Comparison of ENCODE assay signal across 3 cellular contexts in genomic region chr2:66366619-66367018, GRCh38.
TF ChIP-seq lines count a peak whose summit lies in the region.

No MANE protein-coding gene starts in this region.

TF ChIP-seq in HepG2, 621 proteins besides CTCF, POLR2A, EP300 and RAD21:
- TF ChIP-seq ZNF292 (CRISPR knock-in tag; IDR thresholded peaks at IDR 0.05; ENCODE audit: borderline replicate concordance, low read depth) (no peak), NFE2L2 (IDR thresholded peaks at IDR 0.05; ENCODE audit: low read length) (peak; percentile 76), ZNF274 (CRISPR knock-in tag; IDR thresholded peaks at IDR 0.05) (no peak), MAFF (IDR thresholded peaks at IDR 0.05; ENCODE audit: low read depth, low read length) (peak; percentile 68), FOSL1 (CRISPR knock-in tag; IDR thresholded peaks at IDR 0.05; ENCODE audit: borderline replicate concordance) (no peak), MAFK (conservative IDR thresholded peaks at IDR 0.05 in 1 of 2, IDR thresholded peaks at IDR 0.05 in 1 of 2; ENCODE audit: low read length in 2 of 2) (peak; percentile 73 to 88)
TF ChIP-seq in HepG2: peak in this region for 3.

TF ChIP-seq in IMR-90, 13 proteins besides CTCF, POLR2A, EP300 and RAD21:
- no peak for TF ChIP-seq MAZ (IDR thresholded peaks at IDR 0.05; ENCODE audit: borderline replicate concordance, low read depth, low read length)
- no peak for TF ChIP-seq RFX5 (IDR thresholded peaks at IDR 0.05; ENCODE audit: low read depth, low read length)
- TF ChIP-seq RCOR1 (IDR thresholded peaks at IDR 0.05; ENCODE audit: insufficient replicate concordance, low read length) = no peak
- TF ChIP-seq MAFK (IDR thresholded peaks at IDR 0.05; ENCODE audit: low read depth, low read length) = peak; percentile 67
- peak; percentile 66 for TF ChIP-seq NFE2L2 (IDR thresholded peaks at IDR 0.05; ENCODE audit: low read depth, low read length)
TF ChIP-seq in IMR-90: peak in this region for 2.

TF ChIP-seq in H1, 55 proteins besides CTCF, POLR2A, EP300 and RAD21:
- TF ChIP-seq RXRA (IDR thresholded peaks at IDR 0.05; ENCODE audit: insufficient read depth, low read depth, low read length) = no peak
- TF ChIP-seq MAFK (IDR thresholded peaks at IDR 0.05; ENCODE audit: low read depth, low read length) = 0 out of 2 replicates have a peak, but pooled peaks have one; percentile 27
- no peak for TF ChIP-seq PHF8 (conservative IDR thresholded peaks at IDR 0.05; ENCODE audit: low read depth, low read length)
- no peak for TF ChIP-seq SRF (IDR thresholded peaks at IDR 0.05; ENCODE audit: low read depth, low read length)
- no peak for TF ChIP-seq SIN3A (conservative IDR thresholded peaks at IDR 0.05 in 1 of 2, IDR thresholded peaks at IDR 0.05 in 1 of 2; ENCODE audit: low read depth in 1 of 2, low read length in 2 of 2)
